In genomic region chr22:30864441-30865420, GRCh38 we compare ENCODE assay signal across 26 cellular contexts.
DNase-seq lines count a peak whose midpoint lies in the region; ATAC-seq, FAIRE-seq and TF ChIP-seq lines count a peak whose summit lies in the region.
"Had no signal": no experiment of that assay in that cellular context is flagged by ENCODE, and none has a peak within 500 bp of the region (broad histone marks: within the 10 kb centered on the region; RNA-seq: fewer than 3 reads in every experiment).

No MANE protein-coding gene starts in this region.

- no peak overlapping the region; a peak in 1 of 4 replicates for H3K9ac ChIP-seq in K562 (ENCODE audit: insufficient read depth in 1 of 2, low read depth in 2 of 2, low read length in 2 of 2)

- H3K36me3 ChIP-seq in K562 (ENCODE audit: control insufficient read depth, insufficient read depth, low read length) (no peaks in the 10 kb centered on the region), osteoblast (ENCODE audit: insufficient read depth, low read length) (no peaks in the 10 kb centered on the region)

- POLR2A ChIA-PET in K562 (lab: Yijun Ruan, JAX) = interaction anchor here (0.5 kb wide), 1 partner anchor 19 kb away, joined by 4 read pairs; no protein-coding TSS in a partner anchor

- FAIRE-seq in K562 (lab: Jason Lieb, UNC) = no peak
- FAIRE-seq: GM12878, HTR-8/SVneo had no signal

- no peaks in the 10 kb centered on the region for H3K9me3 Mint-ChIP-seq in stimulated activated memory B cell treated with anti-CD40 and anti-IgM and Interleukin-4, amounts not matched to agents 10 μg/mL and 1 μg/mL and 100 μg/mL, for 72 hours
- peaks cover 0 to 7% (median 0%) of the 10 kb centered on the region in 7 donors for H3K9me3 Mint-ChIP-seq in CD14-positive monocyte

- H3K4me1 ChIP-seq in K562 (replicated peaks in 1 of 2; ENCODE audit: control insufficient read depth in 2 of 2, insufficient read depth in 2 of 2, low read length in 2 of 2) (peaks cover 3 to 11% of the 10 kb centered on the region in 2 experiments; a peak in 3 of 5 replicates), osteoblast (ENCODE audit: insufficient read depth, low read length) (peaks cover 9% of the 10 kb centered on the region)

- H3K36me3 Mint-ChIP-seq in stimulated activated memory B cell treated with anti-CD40 and anti-IgM and Interleukin-4, amounts not matched to agents 10 μg/mL and 1 μg/mL and 100 μg/mL, for 72 hours = no peaks in the 10 kb centered on the region
- H3K36me3 Mint-ChIP-seq in CD14-positive monocyte = no peaks in the 10 kb centered on the region

- H3K79me2 ChIP-seq in K562 (ENCODE audit: control insufficient read depth, insufficient read depth, low read length) = no peaks in the 10 kb centered on the region
- no peaks in the 10 kb centered on the region for H3K79me2 ChIP-seq in osteoblast (ENCODE audit: insufficient read depth, low read length)

- ATAC-seq in K562 (no peak), GM18511 (IDR thresholded peaks at IDR 0.05; ENCODE audit: unreplicated experiment) (no peak)
- ATAC-seq in stimulated activated memory B cell treated with anti-CD40 and anti-IgM and Interleukin-4, amounts not matched to agents 10 μg/mL and 1 μg/mL and 100 μg/mL, for 72 hours = no peak
- ATAC-seq: GM12878, right cardiac atrium had no signal

- 54% methylated on average over 10 of the region's 17 CpGs for WGBS in K562 (ENCODE audit: insufficient coverage, low coverage, missing lambda C conversion rate)

- in situ Hi-C loops in K562 (cut with MboI) = no loop called here

- H3K27ac ChIP-seq in K562 (ENCODE audit: extremely low read depth, low read depth, low read length) (no peak overlapping the region), osteoblast (ENCODE audit: low read depth, low read length) (no peak overlapping the region)
- H3K27ac ChIP-seq: epithelial cell of prostate, RWPE1 had no signal

- peaks cover 11% of the 10 kb centered on the region for H3K27me3 Mint-ChIP-seq in stimulated activated memory B cell treated with anti-CD40 and anti-IgM and Interleukin-4, amounts not matched to agents 10 μg/mL and 1 μg/mL and 100 μg/mL, for 72 hours
- peaks cover 0 to 5% (median 2%) of the 10 kb centered on the region in 3 donors for H3K27me3 Mint-ChIP-seq in CD14-positive monocyte (ENCODE audit: low read depth in 3 of 3)

- DNase-seq in 8988T = peak; percentile 11
- peak; percentile 28 for DNase-seq in D341Med (ENCODE audit: low spot score)
- DNase-seq in K562 (ENCODE audit: extremely low read depth in 1 of 4, low spot score in 3 of 4) = peak in 2 of 4 experiments; percentile 2
- DNase-seq in osteoblast (ENCODE audit: insufficient read length, low spot score, missing footprints) = peak; percentile 76
- DNase-seq in RKO (ENCODE audit: low spot score) = no peak
- DNase-seq in CD14-positive monocyte (ENCODE audit: low spot score) = no peak
- DNase-seq: activated CD4-positive, CD25-positive, alpha-beta regulatory T cell; activated naive CD4-positive, alpha-beta T cell; caudate nucleus; HCEC 1CT; hypothalamus; Kasumi-1; mammary epithelial cell; NCI-H2081; NCI-H510A; occipital lobe; right cardiac atrium; stimulated activated CD4-positive, alpha-beta T cell treated with anti-CD3 and anti-CD28 coated beads, Interleukin-15, amount 100 ng/mL, for 24 hours; T1000 had no signal

- H3K27me3 ChIP-seq in K562 (ENCODE audit: control insufficient read depth in 2 of 2, insufficient read depth in 2 of 2, low read length in 2 of 2) (no peaks in the 10 kb centered on the region; a peak in 1 of 5 replicates), osteoblast (ENCODE audit: insufficient read depth, low read length) (no peaks in the 10 kb centered on the region)
- H3K27me3 ChIP-seq: dorsolateral prefrontal cortex had no signal

- CTCF ChIA-PET in K562 (lab: Yijun Ruan, JAX; ENCODE audit: low intra/inter-chr PET ratio) = no interaction called here

- no peak for TF ChIP-seq RAD21 in K562 (CRISPR knock-in tag; conservative IDR thresholded peaks at IDR 0.05 in 1 of 2, IDR thresholded peaks at IDR 0.05 in 1 of 2)

- no peak overlapping the region for H3K4me3 Mint-ChIP-seq in stimulated activated memory B cell treated with anti-CD40 and anti-IgM and Interleukin-4, amounts not matched to agents 10 μg/mL and 1 μg/mL and 100 μg/mL, for 72 hours
- H3K4me3 Mint-ChIP-seq in CD14-positive monocyte = no peak overlapping the region

- H3K9me3 ChIP-seq in K562 (replicated peaks; ENCODE audit: control insufficient read depth, insufficient read depth, low read depth, low read length) (no peaks in the 10 kb centered on the region), osteoblast (ENCODE audit: low read depth, low read length) (no peaks in the 10 kb centered on the region)

- no peaks in the 10 kb centered on the region for H3K4me1 Mint-ChIP-seq in stimulated activated memory B cell treated with anti-CD40 and anti-IgM and Interleukin-4, amounts not matched to agents 10 μg/mL and 1 μg/mL and 100 μg/mL, for 72 hours
- H3K4me1 Mint-ChIP-seq in CD14-positive monocyte = no peaks in the 10 kb centered on the region

- TF ChIP-seq CTCF in K562 (IDR thresholded peaks at IDR 0.05 in 2 of 3, conservative IDR thresholded peaks at IDR 0.05 in 1 of 3; ENCODE audit: insufficient read depth in 2 of 3, low read depth in 1 of 3, low read length in 3 of 3) (no peak), osteoblast (IDR thresholded peaks at IDR 0.05; ENCODE audit: extremely low read depth, low read depth, low read length) (no peak), CD14-positive monocyte (IDR thresholded peaks at IDR 0.05) (no peak)

- H2AFZ ChIP-seq in K562 (ENCODE audit: low read depth, low read length) = no peak overlapping the region
- H2AFZ ChIP-seq in osteoblast (ENCODE audit: low read length) = no peak overlapping the region

- no peak overlapping the region for H3K4me2 ChIP-seq in K562 (ENCODE audit: insufficient read depth, low read length)
- H3K4me2 ChIP-seq in osteoblast (ENCODE audit: insufficient read depth, low read length) = no peak overlapping the region

- no peak overlapping the region for H3K27ac Mint-ChIP-seq in stimulated activated memory B cell treated with anti-CD40 and anti-IgM and Interleukin-4, amounts not matched to agents 10 μg/mL and 1 μg/mL and 100 μg/mL, for 72 hours
- H3K27ac Mint-ChIP-seq in CD14-positive monocyte = no peak overlapping the region

- no peaks in the 10 kb centered on the region for H3K9me1 ChIP-seq in K562 (ENCODE audit: control insufficient read depth, insufficient read depth, low read length)

- intact Hi-C loops in K562 (cut with micrococcal nuclease) (no loop called here), CD14-positive monocyte (cut with micrococcal nuclease) (no loop called here)

- BruUV-seq in K562 (replicated peaks; lab: Mats Ljungman, UMichigan) = no TSS peak

- TF ChIP-seq POLR2A in K562 (conservative IDR thresholded peaks at IDR 0.05) = no peak

- no peaks in the 10 kb centered on the region for H4K20me1 ChIP-seq in K562 (replicated peaks; ENCODE audit: control insufficient read depth, insufficient read depth, low read length)
- no peaks in the 10 kb centered on the region for H4K20me1 ChIP-seq in osteoblast (ENCODE audit: insufficient read depth, low read length)

- H3K4me3 ChIP-seq in K562 = no peak overlapping the region
- no peak overlapping the region for H3K4me3 ChIP-seq in osteoblast (ENCODE audit: insufficient read depth, low read length)
- H3K4me3 ChIP-seq: dorsolateral prefrontal cortex, GM12878 had no signal

- no peak for TF ChIP-seq EP300 in K562 (IDR thresholded peaks at IDR 0.05; ENCODE audit: low read length)

TF ChIP-seq in K562, 482 proteins besides CTCF, POLR2A, EP300 and RAD21:
- peak; percentile 20; the same call in 1 of the 2 replicates for TF ChIP-seq MEF2A (IDR thresholded peaks at IDR 0.05; ENCODE audit: control insufficient read depth, low read depth, low read length)
- TF ChIP-seq PHB2 (IDR thresholded peaks at IDR 0.05; ENCODE audit: low read depth) = no peak

Comparison
In these comparisons a context has a peak if more than half of its experiments do, and no peak if none do; other contexts are left out.
1. DNase-seq: peak in 8988T (single experiment), D341Med (single experiment) and osteoblast (single experiment); none in RKO (single experiment) and CD14-positive monocyte (single experiment).